In the genomic region with DNA sequence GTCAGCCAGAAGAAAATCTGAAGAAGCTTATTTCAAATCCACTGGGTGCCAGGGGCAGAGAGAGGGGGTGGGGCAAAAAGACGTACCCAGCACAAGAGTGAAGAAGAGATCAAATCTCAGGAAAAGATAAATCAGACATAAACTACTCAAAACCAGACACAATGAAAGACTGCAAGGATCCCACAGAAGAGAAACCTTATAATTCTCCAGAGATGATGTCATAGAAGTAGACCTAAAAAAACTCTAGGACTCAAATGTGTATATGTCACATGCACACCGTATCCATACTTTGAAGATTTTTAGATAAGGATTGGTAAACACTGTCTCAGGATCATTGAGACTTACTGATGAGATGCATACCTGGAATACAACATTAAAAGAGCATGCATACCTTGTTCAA, we compare ENCODE assay signal across 1 cellular context.
TF ChIP-seq lines count a peak whose summit lies in the region.

No MANE protein-coding gene starts in this region.

TF ChIP-seq in IMR-90, 13 proteins besides CTCF, POLR2A, EP300 and RAD21:
- TF ChIP-seq, protein P1, sequence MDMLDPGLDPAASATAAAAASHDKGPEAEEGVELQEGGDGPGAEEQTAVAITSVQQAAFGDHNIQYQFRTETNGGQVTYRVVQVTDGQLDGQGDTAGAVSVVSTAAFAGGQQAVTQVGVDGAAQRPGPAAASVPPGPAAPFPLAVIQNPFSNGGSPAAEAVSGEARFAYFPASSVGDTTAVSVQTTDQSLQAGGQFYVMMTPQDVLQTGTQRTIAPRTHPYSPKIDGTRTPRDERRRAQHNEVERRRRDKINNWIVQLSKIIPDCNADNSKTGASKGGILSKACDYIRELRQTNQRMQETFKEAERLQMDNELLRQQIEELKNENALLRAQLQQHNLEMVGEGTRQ (IDR thresholded peaks at IDR 0.05; ENCODE audit: low read depth, low read length) = no peak
- TF ChIP-seq RCOR1 (IDR thresholded peaks at IDR 0.05; ENCODE audit: insufficient replicate concordance, low read length) = no peak
- TF ChIP-seq MXI1 (IDR thresholded peaks at IDR 0.05; ENCODE audit: borderline replicate concordance, low read depth, low read length) = no peak
- TF ChIP-seq CHD1 (IDR thresholded peaks at IDR 0.05; ENCODE audit: low read depth, low read length) = no peak
- TF ChIP-seq NFE2L2 (IDR thresholded peaks at IDR 0.05; ENCODE audit: low read depth, low read length) = no peak
- no peak for TF ChIP-seq MAZ (IDR thresholded peaks at IDR 0.05; ENCODE audit: borderline replicate concordance, low read depth, low read length)
- TF ChIP-seq, protein P2, sequence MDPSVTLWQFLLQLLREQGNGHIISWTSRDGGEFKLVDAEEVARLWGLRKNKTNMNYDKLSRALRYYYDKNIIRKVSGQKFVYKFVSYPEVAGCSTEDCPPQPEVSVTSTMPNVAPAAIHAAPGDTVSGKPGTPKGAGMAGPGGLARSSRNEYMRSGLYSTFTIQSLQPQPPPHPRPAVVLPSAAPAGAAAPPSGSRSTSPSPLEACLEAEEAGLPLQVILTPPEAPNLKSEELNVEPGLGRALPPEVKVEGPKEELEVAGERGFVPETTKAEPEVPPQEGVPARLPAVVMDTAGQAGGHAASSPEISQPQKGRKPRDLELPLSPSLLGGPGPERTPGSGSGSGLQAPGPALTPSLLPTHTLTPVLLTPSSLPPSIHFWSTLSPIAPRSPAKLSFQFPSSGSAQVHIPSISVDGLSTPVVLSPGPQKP (IDR thresholded peaks at IDR 0.05; ENCODE audit: borderline replicate concordance, low read depth, low read length) = no peak
- no peak for TF ChIP-seq SMC3 (IDR thresholded peaks at IDR 0.05; ENCODE audit: low read depth, low read length)
- no peak for TF ChIP-seq RFX5 (IDR thresholded peaks at IDR 0.05; ENCODE audit: low read depth, low read length)
- no peak for TF ChIP-seq FOS (IDR thresholded peaks at IDR 0.05; ENCODE audit: low read depth, low read length)
- TF ChIP-seq BHLHE40 (IDR thresholded peaks at IDR 0.05; ENCODE audit: low read depth, low read length) = no peak
- no peak for TF ChIP-seq CEBPB (IDR thresholded peaks at IDR 0.05; ENCODE audit: low read depth, low read length)
- TF ChIP-seq MAFK (IDR thresholded peaks at IDR 0.05; ENCODE audit: low read depth, low read length) = no peak
